ENCODE assay signal across 1 cellular context in the genomic region with DNA sequence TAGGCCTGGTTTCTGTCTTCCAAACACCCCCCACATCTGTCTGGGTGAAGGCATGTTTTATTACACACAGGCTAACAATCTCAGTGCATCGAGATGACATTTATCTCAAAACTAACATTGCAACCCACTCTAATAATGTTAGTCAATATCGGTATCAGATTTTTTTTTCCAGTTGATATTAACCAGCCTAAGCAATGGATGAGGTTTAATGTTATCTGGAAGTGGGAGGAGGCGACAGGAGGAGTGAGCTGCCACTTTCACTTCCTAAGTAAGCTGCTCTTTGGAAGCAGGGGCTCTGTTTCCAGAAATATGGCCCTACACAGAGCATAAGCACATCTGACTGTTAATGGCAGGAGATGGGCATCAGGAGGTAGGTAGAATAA.
TF ChIP-seq lines count a peak whose summit lies in the region.

No MANE protein-coding gene starts in this region.

TF ChIP-seq in liver, 16 proteins besides CTCF, POLR2A, EP300 and RAD21 (continued from another document):
- TF ChIP-seq, protein P1, sequence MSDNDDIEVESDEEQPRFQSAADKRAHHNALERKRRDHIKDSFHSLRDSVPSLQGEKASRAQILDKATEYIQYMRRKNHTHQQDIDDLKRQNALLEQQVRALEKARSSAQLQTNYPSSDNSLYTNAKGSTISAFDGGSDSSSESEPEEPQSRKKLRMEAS (IDR thresholded peaks at IDR 0.05), result no peak
- no peak for TF ChIP-seq FOXA1 (IDR thresholded peaks at IDR 0.05)
- no peak for TF ChIP-seq JUND (IDR thresholded peaks at IDR 0.05)
- TF ChIP-seq, protein P2, sequence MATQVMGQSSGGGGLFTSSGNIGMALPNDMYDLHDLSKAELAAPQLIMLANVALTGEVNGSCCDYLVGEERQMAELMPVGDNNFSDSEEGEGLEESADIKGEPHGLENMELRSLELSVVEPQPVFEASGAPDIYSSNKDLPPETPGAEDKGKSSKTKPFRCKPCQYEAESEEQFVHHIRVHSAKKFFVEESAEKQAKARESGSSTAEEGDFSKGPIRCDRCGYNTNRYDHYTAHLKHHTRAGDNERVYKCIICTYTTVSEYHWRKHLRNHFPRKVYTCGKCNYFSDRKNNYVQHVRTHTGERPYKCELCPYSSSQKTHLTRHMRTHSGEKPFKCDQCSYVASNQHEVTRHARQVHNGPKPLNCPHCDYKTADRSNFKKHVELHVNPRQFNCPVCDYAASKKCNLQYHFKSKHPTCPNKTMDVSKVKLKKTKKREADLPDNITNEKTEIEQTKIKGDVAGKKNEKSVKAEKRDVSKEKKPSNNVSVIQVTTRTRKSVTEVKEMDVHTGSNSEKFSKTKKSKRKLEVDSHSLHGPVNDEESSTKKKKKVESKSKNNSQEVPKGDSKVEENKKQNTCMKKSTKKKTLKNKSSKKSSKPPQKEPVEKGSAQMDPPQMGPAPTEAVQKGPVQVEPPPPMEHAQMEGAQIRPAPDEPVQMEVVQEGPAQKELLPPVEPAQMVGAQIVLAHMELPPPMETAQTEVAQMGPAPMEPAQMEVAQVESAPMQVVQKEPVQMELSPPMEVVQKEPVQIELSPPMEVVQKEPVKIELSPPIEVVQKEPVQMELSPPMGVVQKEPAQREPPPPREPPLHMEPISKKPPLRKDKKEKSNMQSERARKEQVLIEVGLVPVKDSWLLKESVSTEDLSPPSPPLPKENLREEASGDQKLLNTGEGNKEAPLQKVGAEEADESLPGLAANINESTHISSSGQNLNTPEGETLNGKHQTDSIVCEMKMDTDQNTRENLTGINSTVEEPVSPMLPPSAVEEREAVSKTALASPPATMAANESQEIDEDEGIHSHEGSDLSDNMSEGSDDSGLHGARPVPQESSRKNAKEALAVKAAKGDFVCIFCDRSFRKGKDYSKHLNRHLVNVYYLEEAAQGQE (IDR thresholded peaks at IDR 0.05), result no peak
- TF ChIP-seq HNF4G (IDR thresholded peaks at IDR 0.05), result no peak
- TF ChIP-seq GABPA (IDR thresholded peaks at IDR 0.05 in 1 of 2, conservative IDR thresholded peaks at IDR 0.05 in 1 of 2), result no peak
- TF ChIP-seq YY1 (IDR thresholded peaks at IDR 0.05), result no peak
- TF ChIP-seq EGR1 (IDR thresholded peaks at IDR 0.05; ENCODE audit: low read depth in 2 of 2), result no peak
- TF ChIP-seq SP1 (IDR thresholded peaks at IDR 0.05), result no peak
- no peak for TF ChIP-seq TAF1 (conservative IDR thresholded peaks at IDR 0.05)
- TF ChIP-seq NR2F2 (IDR thresholded peaks at IDR 0.05), result no peak
TF ChIP-seq in liver: peak in this region for 0.
